In the genomic region with DNA sequence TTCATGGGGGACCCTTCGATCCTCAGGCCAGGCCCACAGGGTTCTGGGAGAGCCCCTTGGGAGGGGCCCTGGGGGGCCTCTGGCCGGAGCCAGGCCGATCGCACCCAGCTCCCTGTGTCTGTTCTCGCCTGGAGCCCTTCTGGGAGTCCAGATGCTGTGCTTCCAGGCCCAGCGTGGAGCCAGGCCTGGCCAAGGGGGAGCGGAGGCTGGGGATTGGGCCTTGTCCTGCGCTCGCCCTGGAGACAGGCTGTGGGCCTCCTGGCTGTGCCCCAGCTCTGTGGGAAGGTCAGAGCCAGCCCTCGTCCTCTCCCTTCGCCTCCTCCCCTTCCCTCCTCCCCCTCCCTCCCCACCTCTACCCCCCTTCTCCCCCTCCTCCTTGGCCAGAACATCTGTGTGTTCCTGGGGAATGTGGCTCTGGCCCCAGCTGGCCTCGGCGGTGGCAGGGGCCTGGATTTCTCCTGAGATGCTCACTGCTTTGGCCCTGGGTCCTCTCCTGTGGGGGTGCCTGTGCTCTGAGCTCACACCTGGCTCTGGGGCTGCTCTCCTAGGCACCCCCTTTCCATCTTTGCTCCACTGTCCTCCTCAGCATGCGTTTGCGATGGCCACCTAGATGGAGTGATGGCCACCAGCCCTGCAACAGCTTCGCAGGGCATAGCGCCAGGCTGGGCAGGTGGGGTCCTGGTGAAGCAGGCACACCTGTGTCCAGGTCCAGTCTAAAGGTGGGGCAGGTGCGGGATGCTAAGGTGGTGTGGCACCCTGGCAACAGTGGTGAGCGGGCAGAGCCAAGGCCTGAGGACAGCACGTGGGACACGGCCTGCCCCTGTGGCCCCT, we compare ENCODE assay signal across 10 cellular contexts.
DNase-seq lines count a peak whose midpoint lies in the region; ATAC-seq and TF ChIP-seq lines count a peak whose summit lies in the region.
"Had no signal": no experiment of that assay in that cellular context is flagged by ENCODE, and none has a peak within 500 bp of the region (broad histone marks: within the 10 kb centered on the region; RNA-seq: fewer than 3 reads in every experiment).

No MANE protein-coding gene starts in this region.

- peaks cover 52% of the 10 kb centered on the region for H3K4me1 ChIP-seq in HUES6 (ENCODE audit: control insufficient read depth, insufficient read depth, low read length)

- 0 out of 2 replicates have a peak, but pooled peaks cover 1% of the 10 kb centered on the region for H3K36me3 ChIP-seq in HUES6 (ENCODE audit: control insufficient read depth, insufficient read depth, low read length)
- H3K36me3 ChIP-seq: prostate gland had no signal

- no peak for TF ChIP-seq POLR2A in lower leg skin (IDR thresholded peaks at IDR 0.05)

- intact Hi-C loops in lower leg skin (cut with DNase I; ENCODE audit: low total_unique reads), result no loop called here

- ATAC-seq in HG02588 (IDR thresholded peaks at IDR 0.05; ENCODE audit: unreplicated experiment), result no peak

- peak; percentile 92 for DNase-seq in coronary artery (ENCODE audit: low spot score)
- peak; percentile 64 to 95 for DNase-seq in lower leg skin (ENCODE audit: low spot score in 2 of 2)
- peak in 39 of 49 donors; percentile 7 to 84 (median 51) for DNase-seq in substantia nigra (lab: John Stamatoyannopoulos, UW)
- no peak for DNase-seq in NCI-H187 treated with DMSO at 0.1 percent for 48 hours (lab: John Stamatoyannopoulos, UW)
- DNase-seq in effector CD4-positive, alpha-beta T cell, result no peak
- no peak for DNase-seq in activated CD8-positive, alpha-beta memory T cell treated with anti-CD3 and anti-CD28 coated beads, Interleukin-2, amount 50 U/mL, for 48 hours
- DNase-seq: activated naive CD8-positive, alpha-beta T cell treated with anti-CD3 and anti-CD28 coated beads, Interleukin-2, amount 10 ng/mL, durations not matched to agents 7 days and 5 days had no signal

- H3K9ac ChIP-seq in HUES6 (ENCODE audit: low read length), result peak overlapping the region; percentile 51

- peak overlapping the region; percentile 81; the same call in 1 of the 2 replicates for H3K27ac ChIP-seq in HUES6 (ENCODE audit: low read depth, low read length)
- H3K27ac ChIP-seq in coronary artery, result peak overlapping the region; percentile 61 to 80
- H3K27ac ChIP-seq in substantia nigra (ENCODE audit: low read depth, low read length, poor library complexity, severe bottlenecking), result no peak overlapping the region

- no peak for TF ChIP-seq CTCF in coronary artery (IDR thresholded peaks at IDR 0.05)
- TF ChIP-seq CTCF in lower leg skin (IDR thresholded peaks at IDR 0.05), result no peak

- no peak overlapping the region for H3K4me3 ChIP-seq in HUES6 (ENCODE audit: low read depth, low read length)
- no peak overlapping the region for H3K4me3 ChIP-seq in coronary artery
- no peak overlapping the region for H3K4me3 ChIP-seq in lower leg skin (ENCODE audit: low read depth, poor library complexity, severe bottlenecking)
- H3K4me3 ChIP-seq: prostate gland had no signal

- 61 to 62% methylated on average over 18 to 21 of the region's 21 CpGs for WGBS in lower leg skin, 2 donors

- H3K9me3 ChIP-seq in HUES6 (ENCODE audit: control insufficient read depth, insufficient read depth, low read depth, low read length), result peaks cover 6% of the 10 kb centered on the region
- H3K9me3 ChIP-seq: prostate gland had no signal

- H3K27me3 ChIP-seq in HUES6 (ENCODE audit: control insufficient read depth, insufficient read depth, low read length), result no peaks in the 10 kb centered on the region

Comparison
In these comparisons a context has a peak if more than half of its experiments do, and no peak if none do; other contexts are left out.
1. DNase-seq: peak in coronary artery (single experiment), lower leg skin (2 of 2) and substantia nigra (39 of 49); none in NCI-H187 treated with DMSO at 0.1 percent for 48 hours (single experiment), effector CD4-positive, alpha-beta T cell (single experiment) and activated CD8-positive, alpha-beta memory T cell treated with anti-CD3 and anti-CD28 coated beads, Interleukin-2, amount 50 U/mL, for 48 hours (single experiment).